ENCODE assay signal across 24 cellular contexts in genomic region chr2:189285351-189285750, GRCh38.
DNase-seq lines count a peak whose midpoint lies in the region; ATAC-seq and TF ChIP-seq lines count a peak whose summit lies in the region.
"Had no signal": no experiment of that assay in that cellular context is flagged by ENCODE, and none has a peak within 500 bp of the region (broad histone marks: within the 10 kb centered on the region; RNA-seq: fewer than 3 reads in every experiment).

No MANE protein-coding gene starts in this region.

- H3K27me3 ChIP-seq in PC-3 (ENCODE audit: low read length) (no peaks in the 10 kb centered on the region), endodermal cell (ENCODE audit: control insufficient read depth, insufficient read depth, low read length, poor library complexity, severe bottlenecking) (no peaks in the 10 kb centered on the region), skeletal muscle tissue (ENCODE audit: control insufficient read depth in 3 of 3, insufficient read depth in 3 of 3, low read length in 3 of 3) (no peaks in the 10 kb centered on the region)
- H3K27me3 ChIP-seq: breast epithelium, dorsolateral prefrontal cortex had no signal

- no peak overlapping the region for H3K4me3 ChIP-seq in PC-3 (ENCODE audit: low read length)
- H3K4me3 ChIP-seq in endodermal cell (ENCODE audit: low read length) = no peak overlapping the region
- no peak overlapping the region for H3K4me3 ChIP-seq in skeletal muscle tissue (ENCODE audit: low read length in 3 of 3)
- H3K4me3 ChIP-seq: breast epithelium, dorsolateral prefrontal cortex, lower lobe of right lung, psoas muscle had no signal

- no peak overlapping the region for H3K4me2 ChIP-seq in PC-3 (ENCODE audit: low read length)

- H3K9me2 ChIP-seq in PC-3 (replicated peaks; ENCODE audit: low read length) = no peaks in the 10 kb centered on the region

- peaks cover 7% of the 10 kb centered on the region for H3F3A ChIP-seq in PC-3 (ENCODE audit: low read length, unreplicated experiment)

- H3K9ac ChIP-seq in PC-3 (ENCODE audit: low read length) (no peak overlapping the region), endodermal cell (ENCODE audit: extremely low read depth, low read length, poor library complexity, severe bottlenecking) (no peak overlapping the region), skeletal muscle tissue (ENCODE audit: low read depth in 1 of 3, low read length in 3 of 3) (no peak overlapping the region)

- peak overlapping the region; percentile 11; the same call in 1 of the 2 replicates for H2AFZ ChIP-seq in PC-3 (ENCODE audit: low read length)

- peaks cover 54% of the 10 kb centered on the region for H3K4me1 Mint-ChIP-seq in activated T-cell treated with anti-CD3 and anti-CD28 coated beads, Interleukin-2, amount 50 U/mL, for 24 hours (ENCODE audit: low read depth)
- H3K4me1 Mint-ChIP-seq in endodermal cell = peaks cover 18% of the 10 kb centered on the region
- H3K4me1 Mint-ChIP-seq: activated B cell treated with CpG ODN at 0.5 μM for 24 hours had no signal

- H3K9me3 ChIP-seq in PC-3 (ENCODE audit: low read length) = peaks cover 8% of the 10 kb centered on the region; the same call in 1 of the 2 replicates
- H3K9me3 ChIP-seq in endodermal cell (ENCODE audit: control insufficient read depth, low read length) = peaks cover 15% of the 10 kb centered on the region
- no peaks in the 10 kb centered on the region for H3K9me3 ChIP-seq in skeletal muscle tissue (ENCODE audit: control insufficient read depth in 3 of 3, low read length in 3 of 3)
- H3K9me3 ChIP-seq: breast epithelium, lower lobe of right lung, psoas muscle had no signal

- no peaks in the 10 kb centered on the region for H3K79me2 ChIP-seq in PC-3 (ENCODE audit: low read length)

- peaks cover 5% of the 10 kb centered on the region for H3K36me3 Mint-ChIP-seq in activated T-cell treated with anti-CD3 and anti-CD28 coated beads, Interleukin-2, amount 50 U/mL, for 24 hours (ENCODE audit: low read depth)
- peaks cover 3% of the 10 kb centered on the region for H3K36me3 Mint-ChIP-seq in endodermal cell (ENCODE audit: low read depth)
- H3K36me3 Mint-ChIP-seq: CD8-positive, alpha-beta T cell had no signal

- POLR2A ChIA-PET in PC-3 (lab: Charles Lee; ENCODE audit: unreplicated experiment) = no interaction called here

- H3K27ac Mint-ChIP-seq in activated T-cell treated with anti-CD3 and anti-CD28 coated beads, Interleukin-2, amount 50 U/mL, for 24 hours = peak overlapping the region; percentile 85
- peak overlapping the region; percentile 64 for H3K27ac Mint-ChIP-seq in endodermal cell
- H3K27ac Mint-ChIP-seq: activated B cell treated with CpG ODN at 0.5 μM for 24 hours; CD8-positive, alpha-beta T cell; T-helper 1 cell treated with Interleukin-12 subunit alpha and Interleukin-12 subunit beta and Interleukin-4 antibody, amounts not matched to agents 30 μg/mL and 1 μg/mL, for 36 hours had no signal

- H3K4me3 Mint-ChIP-seq in activated T-cell treated with anti-CD3 and anti-CD28 coated beads, Interleukin-2, amount 50 U/mL, for 24 hours = no peak overlapping the region
- no peak overlapping the region for H3K4me3 Mint-ChIP-seq in endodermal cell
- H3K4me3 Mint-ChIP-seq: activated B cell treated with CpG ODN at 0.5 μM for 24 hours; CD8-positive, alpha-beta T cell; naive thymus-derived CD8-positive, alpha-beta T cell; T-helper 1 cell treated with Interleukin-12 subunit alpha and Interleukin-12 subunit beta and Interleukin-4 antibody, amounts not matched to agents 30 μg/mL and 1 μg/mL, for 36 hours had no signal

- DNase-seq in activated T-cell treated with anti-CD3 and anti-CD28 coated beads, Interleukin-2, amount 50 U/mL, for 24 hours = no peak
- no peak for DNase-seq in activated T-cell treated with anti-CD3 and anti-CD28 coated beads, Interleukin-2, amount 50 U/mL, for 48 hours
- DNase-seq in PC-3 (no peak), endodermal cell (no peak), retina (no peak), NCI-H1048 (lab: John Stamatoyannopoulos, UW) (no peak)
- no peak for DNase-seq in activated CD8-positive, alpha-beta memory T cell treated with anti-CD3 and anti-CD28 coated beads for 24 hours
- DNase-seq: activated B cell treated with CpG ODN at 0.5 μM for 24 hours; activated effector memory CD4-positive, alpha-beta T cell treated with Interleukin-2 at 50 U/mL for 16 hours; CD8-positive, alpha-beta T cell; DND-41; dorsolateral prefrontal cortex; erythroblast; Karpas-422; lower lobe of right lung; naive thymus-derived CD8-positive, alpha-beta T cell; NCI-H1436; NCI-H345; psoas muscle; stimulated activated CD4-positive, alpha-beta T cell treated with anti-CD3 and anti-CD28 coated beads, Interleukin-15, amount 100 ng/mL, for 24 hours; stimulated activated naive CD4-positive, alpha-beta T cell had no signal

- BruUV-seq in PC-3 (replicated peaks; lab: Mats Ljungman, UMichigan) = no TSS peak

- WGBS in endodermal cell (ENCODE audit: insufficient coverage in 1 of 2, insufficient read length in 1 of 2), 2 experiments = 84% methylated on average over 2 of the region's 2 CpGs; no CpG with 5 or more reads in 1 of the 2 experiments

- H3K27me3 Mint-ChIP-seq in activated T-cell treated with anti-CD3 and anti-CD28 coated beads, Interleukin-2, amount 50 U/mL, for 24 hours = no peaks in the 10 kb centered on the region
- no peaks in the 10 kb centered on the region for H3K27me3 Mint-ChIP-seq in endodermal cell (ENCODE audit: insufficient read depth)
- H3K27me3 Mint-ChIP-seq: activated B cell treated with CpG ODN at 0.5 μM for 24 hours; naive thymus-derived CD8-positive, alpha-beta T cell had no signal

- peaks cover 35% of the 10 kb centered on the region for H3K4me1 ChIP-seq in PC-3 (ENCODE audit: insufficient read depth, low read length)
- H3K4me1 ChIP-seq in endodermal cell (ENCODE audit: control insufficient read depth, insufficient read depth, low read length) = peaks cover 8% of the 10 kb centered on the region
- no peaks in the 10 kb centered on the region for H3K4me1 ChIP-seq in skeletal muscle tissue (ENCODE audit: control insufficient read depth in 3 of 3, insufficient read depth in 3 of 3, low read length in 3 of 3)
- H3K4me1 ChIP-seq: breast epithelium, psoas muscle had no signal

- intact Hi-C loops in PC-3 (cut with micrococcal nuclease) = no loop called here

- TF ChIP-seq CTCF in PC-3 (conservative IDR thresholded peaks at IDR 0.05; ENCODE audit: low read depth, low read length) = no peak
- no peak for TF ChIP-seq CTCF in endodermal cell (conservative IDR thresholded peaks at IDR 0.05)

- H4K20me1 ChIP-seq in PC-3 (ENCODE audit: low read length) = no peaks in the 10 kb centered on the region

- 0 out of 2 replicates have a peak, but pooled peaks cover 3% of the 10 kb centered on the region for H3K36me3 ChIP-seq in PC-3 (ENCODE audit: low read depth, low read length)
- H3K36me3 ChIP-seq in endodermal cell (ENCODE audit: control insufficient read depth, insufficient read depth, low read length) = no peaks in the 10 kb centered on the region
- no peaks in the 10 kb centered on the region for H3K36me3 ChIP-seq in skeletal muscle tissue (ENCODE audit: control insufficient read depth in 3 of 3, insufficient read depth in 3 of 3, low read length in 3 of 3)
- H3K36me3 ChIP-seq: breast epithelium, lower lobe of right lung had no signal

- CTCF ChIA-PET in PC-3 (lab: Charles Lee) = interaction anchor here (0.6 kb wide), 2 partner anchors 58 to 62 kb away, joined by 3 to 4 read pairs; no protein-coding TSS in a partner anchor

- H3K27ac ChIP-seq in PC-3 (ENCODE audit: low read length) (peak overlapping the region; percentile 38), endodermal cell (ENCODE audit: low read depth, low read length) (no peak overlapping the region), skeletal muscle tissue (ENCODE audit: low read depth, low read length) (peak overlapping the region; percentile 55)
- H3K27ac ChIP-seq: dorsolateral prefrontal cortex, lower lobe of right lung, psoas muscle had no signal

- no peak for ATAC-seq in PC-3
- ATAC-seq: CD8-positive, alpha-beta T cell; naive thymus-derived CD8-positive, alpha-beta T cell had no signal

- peaks cover 6% of the 10 kb centered on the region for H3K9me3 Mint-ChIP-seq in activated T-cell treated with anti-CD3 and anti-CD28 coated beads, Interleukin-2, amount 50 U/mL, for 24 hours
- peaks cover 19% of the 10 kb centered on the region for H3K9me3 Mint-ChIP-seq in endodermal cell
- H3K9me3 Mint-ChIP-seq: CD8-positive, alpha-beta T cell; naive thymus-derived CD8-positive, alpha-beta T cell had no signal
